ENCODE assay signal across 10 cellular contexts in genomic region chr6:65922049-65922448, GRCh38.
"Had no signal": no experiment of that assay in that cellular context is flagged by ENCODE, and none has a peak within 500 bp of the region (broad histone marks: within the 10 kb centered on the region; RNA-seq: fewer than 3 reads in every experiment).

No MANE protein-coding gene starts in this region.

- H3K4me3 ChIP-seq: GM23338 had no signal

- H3K27ac ChIP-seq: HL-60, KMS-11 had no signal

- DNase-seq: H9, HCEC 1CT, Karpas-422, KBM-7 had no signal

- FAIRE-seq: H1, H54, HepG2 had no signal

- ATAC-seq: GM23338, HepG2 had no signal

- H2AFZ ChIP-seq: GM23338 had no signal

- H3K9ac ChIP-seq: KMS-11 had no signal

- H3K4me2 ChIP-seq: GM23338, KMS-11 had no signal
